ENCODE assay signal across 8 cellular contexts in the genomic region with DNA sequence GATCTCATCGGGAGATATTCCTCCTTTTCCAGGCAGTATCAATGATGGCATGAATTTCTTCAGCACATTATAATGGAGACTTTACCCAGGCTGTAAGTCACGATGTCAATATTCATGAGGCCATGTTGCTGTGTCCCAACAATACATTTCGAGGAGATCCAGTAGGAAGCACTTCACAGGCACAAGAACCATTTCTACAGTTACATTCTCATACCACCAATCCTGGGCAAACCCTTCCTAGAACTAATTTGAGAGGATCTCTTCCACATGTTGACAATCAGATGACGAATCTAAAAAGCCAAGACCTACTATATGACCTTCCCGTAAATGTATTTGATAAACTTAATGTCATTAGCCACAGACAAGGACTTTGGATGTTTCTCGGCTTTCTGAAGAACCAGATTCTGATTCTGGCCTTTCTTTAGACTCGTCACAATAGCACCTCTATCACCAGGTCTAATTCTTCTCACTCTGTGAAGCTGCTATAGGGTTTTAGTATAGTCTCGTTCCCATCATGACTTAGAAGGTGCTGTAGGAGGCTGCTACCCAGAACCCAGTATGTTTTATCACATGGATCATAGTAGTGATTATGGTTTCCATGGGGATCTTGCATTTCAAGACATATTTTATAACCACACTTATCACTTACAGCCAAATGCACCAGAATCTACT. TPM values are rescaled to one million over a fixed set of nuclear protein-coding genes. Genes with fewer than 3 reads are reported as not detected.
DNase-seq lines count a peak whose midpoint lies in the region; ATAC-seq and TF ChIP-seq lines count a peak whose summit lies in the region.

No MANE protein-coding gene starts in this region.

- H3K4me1 Mint-ChIP-seq in neural progenitor cell, result peaks cover 11% of the 10 kb centered on the region

- peaks cover 14% of the 10 kb centered on the region for H3K36me3 ChIP-seq in Karpas-422 (ENCODE audit: insufficient read depth, low read length)
- peaks cover 11% of the 10 kb centered on the region for H3K36me3 ChIP-seq in neural progenitor cell

- H3K79me2 ChIP-seq in Karpas-422 (ENCODE audit: low read length), result peaks cover 14% of the 10 kb centered on the region
- H3K79me2 ChIP-seq in neural progenitor cell (ENCODE audit: low read depth), result no peaks in the 10 kb centered on the region

- no peaks in the 10 kb centered on the region for H3K9me2 ChIP-seq in Karpas-422 (replicated peaks; ENCODE audit: insufficient read depth, low read length)

- H3K9me3 Mint-ChIP-seq in neural progenitor cell, result peaks cover 38% of the 10 kb centered on the region

- H3K4me3 Mint-ChIP-seq in neural progenitor cell, result peak overlapping the region; percentile 76

- H3K9ac ChIP-seq in Karpas-422 (ENCODE audit: low read length) (peak overlapping the region; percentile 82), neural progenitor cell (no peak overlapping the region)

- H3K27me3 ChIP-seq in Karpas-422 (ENCODE audit: low read length), result no peaks in the 10 kb centered on the region
- no peaks in the 10 kb centered on the region for H3K27me3 ChIP-seq in neural progenitor cell

- no peak overlapping the region for H2AFZ ChIP-seq in Karpas-422 (ENCODE audit: low read length)
- H2AFZ ChIP-seq in neural progenitor cell (replicated peaks), result peak overlapping the region; percentile 85

- peaks cover 2% of the 10 kb centered on the region for H3K27me3 Mint-ChIP-seq in neural progenitor cell (ENCODE audit: insufficient read depth, low read depth)

- H4K20me1 ChIP-seq in Karpas-422 (ENCODE audit: insufficient read depth, low read depth, low read length), result no peaks in the 10 kb centered on the region
- H4K20me1 ChIP-seq in neural progenitor cell (ENCODE audit: low read depth), result no peaks in the 10 kb centered on the region

- H3K4me3 ChIP-seq in Karpas-422 (ENCODE audit: low read length) (peak overlapping the region; percentile 78), coronary artery (peak overlapping the region; percentile 82), neural progenitor cell (peak overlapping the region; percentile 62)

- no peak for TF ChIP-seq CTCF in coronary artery (IDR thresholded peaks at IDR 0.05)
- no peak for TF ChIP-seq CTCF in neural progenitor cell (IDR thresholded peaks at IDR 0.05)

- ATAC-seq in GM18873 (IDR thresholded peaks at IDR 0.05; ENCODE audit: low FRiP score, unreplicated experiment) (no peak), GM21786 (IDR thresholded peaks at IDR 0.05; ENCODE audit: unreplicated experiment) (no peak)

- DNase-seq in DMS53 treated with DMSO at 0.1 percent for 48 hours (lab: John Stamatoyannopoulos, UW; ENCODE audit: unreplicated experiment) (peak; percentile 25), Karpas-422 (peak; percentile 70), coronary artery (ENCODE audit: low spot score) (no peak), neural progenitor cell (ENCODE audit: low spot score) (no peak), OCI-M1 (lab: John Stamatoyannopoulos, UW) (no peak), OCI-M2 (lab: John Stamatoyannopoulos, UW; ENCODE audit: unreplicated experiment) (no peak)

- H3K4me2 ChIP-seq in Karpas-422 (ENCODE audit: low read depth, low read length, poor library complexity, severe bottlenecking), result peak overlapping the region; percentile 94
- peak overlapping the region; percentile 76 for H3K4me2 ChIP-seq in neural progenitor cell

- H3K9me3 ChIP-seq in Karpas-422 (ENCODE audit: low read length) (peaks cover 10% of the 10 kb centered on the region), neural progenitor cell (ENCODE audit: low read depth) (peaks cover 12% of the 10 kb centered on the region)

- peaks cover 69% of the 10 kb centered on the region for H3K4me1 ChIP-seq in Karpas-422 (ENCODE audit: low read length)
- H3K4me1 ChIP-seq in neural progenitor cell, result no peaks in the 10 kb centered on the region

- no peak overlapping the region for H3K27ac Mint-ChIP-seq in neural progenitor cell

- peaks cover 20% of the 10 kb centered on the region for H3F3A ChIP-seq in neural progenitor cell (ENCODE audit: low read depth)

- H3K27ac ChIP-seq in Karpas-422 (ENCODE audit: low read length) (peak overlapping the region; percentile 89), coronary artery (peak overlapping the region in 1 of 2 donors; percentile 59), neural progenitor cell (no peak overlapping the region)

- peaks cover 30% of the 10 kb centered on the region for H3K36me3 Mint-ChIP-seq in neural progenitor cell

RNA-seq across cellular contexts. Expression of gene C16orf87, which starts 40.2 kb away (rescaled TPM):
- 25.3 and 37.8 TPM in 2 replicates for total RNA-seq in Karpas-422 (2014; rRNA removed; shearing (Covaris generic); ENCODE audit: low replicate concordance)
- total RNA-seq in neural progenitor cell (ENCODE audit: low replicate concordance), result 40.9 and 66.7 TPM in 2 replicates

RNA-seq across cellular contexts. Expression of gene MYLK3, which starts 42.6 kb away (rescaled TPM):
- 0.72 and 1.3 TPM in 2 replicates for total RNA-seq in Karpas-422 (2014; rRNA removed; shearing (Covaris generic); ENCODE audit: low replicate concordance)
- total RNA-seq in neural progenitor cell (ENCODE audit: low replicate concordance), result 0.28 and 1.6 TPM in 2 replicates

Comparison
In these comparisons a context has a peak if more than half of its experiments do, and no peak if none do; other contexts are left out.
1. DNase-seq: peak in DMS53 treated with DMSO at 0.1 percent for 48 hours (single experiment) and Karpas-422 (single experiment); none in coronary artery (single experiment), neural progenitor cell (single experiment), OCI-M1 (single experiment) and OCI-M2 (single experiment).
2. Peak in every context shown above with its lines, with median percentiles within 50 percentile points of each other: H3K4me3 ChIP-seq.